In the genomic region with DNA sequence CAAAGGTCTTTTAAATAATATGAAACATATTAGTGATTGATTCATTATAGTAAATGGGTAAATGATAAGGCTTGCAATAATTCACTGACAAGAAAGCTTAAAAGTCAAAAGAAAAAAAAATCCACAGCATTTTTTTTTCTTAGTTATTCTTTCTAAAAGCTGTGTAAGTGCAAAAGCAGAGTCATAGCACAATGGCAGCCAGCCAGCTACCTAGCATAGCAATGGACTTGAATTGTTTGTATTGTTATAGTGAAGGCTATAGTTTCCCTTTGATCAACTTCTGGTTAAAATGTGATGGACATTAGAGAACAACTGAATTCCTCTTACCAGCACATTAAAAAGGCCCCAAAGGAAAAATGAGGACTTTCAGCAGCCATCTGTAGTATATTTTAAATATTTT, we compare ENCODE assay signal across 14 cellular contexts.
DNase-seq lines count a peak whose midpoint lies in the region; ATAC-seq and TF ChIP-seq lines count a peak whose summit lies in the region.
"Had no signal": no experiment of that assay in that cellular context is flagged by ENCODE, and none has a peak within 500 bp of the region (broad histone marks: within the 10 kb centered on the region; RNA-seq: fewer than 3 reads in every experiment).

No MANE protein-coding gene starts in this region.

- H3K4me1 ChIP-seq in colonic mucosa, result no peaks in the 10 kb centered on the region
- H3K4me1 ChIP-seq: gastrocnemius medialis had no signal

- ATAC-seq in activated naive CD8-positive, alpha-beta T cell treated with anti-CD3 and anti-CD28 coated beads, Interleukin-2, amount 50 U/mL, for 24 hours, result no peak
- no peak for ATAC-seq in GM19035 (IDR thresholded peaks at IDR 0.05; ENCODE audit: unreplicated experiment)
- ATAC-seq: gastrocnemius medialis; mucosa of descending colon; stimulated activated naive CD8-positive, alpha-beta T cell treated with anti-CD3 and anti-CD28 coated beads, Interleukin-15, Interleukin-2, amounts not matched to agents 100 U/mL and 50 U/mL, for 24 hours had no signal

- H3K36me3 ChIP-seq in colonic mucosa, result no peaks in the 10 kb centered on the region
- H3K36me3 ChIP-seq: gastrocnemius medialis had no signal

- H3K27me3 ChIP-seq in colonic mucosa, result no peaks in the 10 kb centered on the region
- H3K27me3 ChIP-seq: gastrocnemius medialis had no signal

- H3K27ac ChIP-seq in epithelial cell of prostate (no peak overlapping the region), colonic mucosa (no peak overlapping the region)
- H3K27ac ChIP-seq: gastrocnemius medialis had no signal

- intact Hi-C loops in colonic mucosa (cut with DNase I), result no loop called here

- no peak overlapping the region for H3K4me3 Mint-ChIP-seq in activated naive CD8-positive, alpha-beta T cell treated with anti-CD3 and anti-CD28 coated beads, Interleukin-2, amount 50 U/mL, for 24 hours
- H3K4me3 Mint-ChIP-seq: activated naive CD4-positive, alpha-beta T cell treated with anti-CD3 and anti-CD28 coated beads for 36 hours had no signal

- H3K27ac Mint-ChIP-seq in activated naive CD8-positive, alpha-beta T cell treated with anti-CD3 and anti-CD28 coated beads, Interleukin-2, amount 50 U/mL, for 24 hours, result no peak overlapping the region
- H3K27ac Mint-ChIP-seq: activated naive CD4-positive, alpha-beta T cell treated with anti-CD3 and anti-CD28 coated beads for 36 hours had no signal

- TF ChIP-seq CTCF in LNCaP clone FGC (IDR thresholded peaks at IDR 0.05; ENCODE audit: control insufficient read depth, extremely low read depth, insufficient read depth) (no peak), colonic mucosa (IDR thresholded peaks at IDR 0.05) (no peak)

- H3K9me3 ChIP-seq in colonic mucosa, result no peaks in the 10 kb centered on the region
- H3K9me3 ChIP-seq: gastrocnemius medialis, mucosa of descending colon had no signal

- H3K36me3 Mint-ChIP-seq in activated naive CD8-positive, alpha-beta T cell treated with anti-CD3 and anti-CD28 coated beads, Interleukin-2, amount 50 U/mL, for 24 hours (ENCODE audit: low read depth), result no peaks in the 10 kb centered on the region

- DNase-seq in COLO829 (ENCODE audit: low spot score), result peak; percentile 23
- DNase-seq in LNCaP clone FGC (ENCODE audit: low read depth), result peak; percentile 34
- peak; percentile 14 for DNase-seq in epithelial cell of prostate (ENCODE audit: low read depth, low spot score)
- peak; percentile 67 for DNase-seq in non-pigmented ciliary epithelial cell (ENCODE audit: low read depth)
- no peak for DNase-seq in activated naive CD8-positive, alpha-beta T cell treated with anti-CD3 and anti-CD28 coated beads, Interleukin-2, amount 50 U/mL, for 24 hours
- no peak for DNase-seq in globus pallidus (ENCODE audit: low spot score)
- no peak for DNase-seq in colonic mucosa
- DNase-seq: activated CD4-positive, alpha-beta T cell treated with anti-CD3 and anti-CD28 coated beads, Interleukin-2, amount 50 U/mL, for 4 hours; activated naive CD4-positive, alpha-beta T cell treated with anti-CD3 and anti-CD28 coated beads for 36 hours; gastrocnemius medialis; NCI-H2081 treated with DMSO at 0.1 percent for 48 hours; stimulated activated naive CD8-positive, alpha-beta T cell treated with anti-CD3 and anti-CD28 coated beads, Interleukin-15, Interleukin-2, amounts not matched to agents 100 U/mL and 50 U/mL, for 24 hours had no signal

- no peak overlapping the region for H3K9ac ChIP-seq in colonic mucosa (ENCODE audit: low read depth in 2 of 2, low read length in 2 of 2)

- H3K4me3 ChIP-seq in LNCaP clone FGC (ENCODE audit: low read depth, low read length), result no peak overlapping the region
- no peak overlapping the region for H3K4me3 ChIP-seq in colonic mucosa
- H3K4me3 ChIP-seq: gastrocnemius medialis, mucosa of descending colon had no signal

- H3K9me3 Mint-ChIP-seq in activated naive CD8-positive, alpha-beta T cell treated with anti-CD3 and anti-CD28 coated beads, Interleukin-2, amount 50 U/mL, for 24 hours, result peaks cover 3% of the 10 kb centered on the region
- H3K9me3 Mint-ChIP-seq: activated naive CD4-positive, alpha-beta T cell treated with anti-CD3 and anti-CD28 coated beads for 36 hours had no signal

- H3K27me3 Mint-ChIP-seq in activated naive CD8-positive, alpha-beta T cell treated with anti-CD3 and anti-CD28 coated beads, Interleukin-2, amount 50 U/mL, for 24 hours, result no peaks in the 10 kb centered on the region

- no peaks in the 10 kb centered on the region for H3K4me1 Mint-ChIP-seq in activated naive CD8-positive, alpha-beta T cell treated with anti-CD3 and anti-CD28 coated beads, Interleukin-2, amount 50 U/mL, for 24 hours

Comparison
In these comparisons a context has a peak if more than half of its experiments do, and no peak if none do; other contexts are left out.
1. DNase-seq: peak in COLO829 (single experiment), LNCaP clone FGC (single experiment), epithelial cell of prostate (single experiment) and non-pigmented ciliary epithelial cell (single experiment); none in activated naive CD8-positive, alpha-beta T cell treated with anti-CD3 and anti-CD28 coated beads, Interleukin-2, amount 50 U/mL, for 24 hours (single experiment), globus pallidus (single experiment) and colonic mucosa (single experiment).